ENCODE assay signal across 21 cellular contexts in genomic region chr12:26177303-26177702, GRCh38. TPM values are rescaled to one million over a fixed set of nuclear protein-coding genes. Genes with fewer than 3 reads are reported as not detected.
A peak's percentile ranks its signal among the peaks of the same experiment; 100 is the strongest.
DNase-seq lines count a peak whose midpoint lies in the region; ATAC-seq, FAIRE-seq and TF ChIP-seq lines count a peak whose summit lies in the region.
"Had no signal": no experiment of that assay in that cellular context is flagged by ENCODE, and none has a peak within 500 bp of the region (broad histone marks: within the 10 kb centered on the region; RNA-seq: fewer than 3 reads in every experiment).

No MANE protein-coding gene starts in this region.

- no peaks in the 10 kb centered on the region for H3K27me3 ChIP-seq in Peyer's patch
- no peaks in the 10 kb centered on the region for H3K27me3 ChIP-seq in pancreas
- H3K27me3 ChIP-seq in HepG2 (ENCODE audit: control insufficient read depth in 1 of 2, insufficient read depth in 2 of 2, low read length in 2 of 2): peaks cover 0 to 20% of the 10 kb centered on the region in 2 experiments; a peak in 2 of 5 replicates
- H3K27me3 ChIP-seq: ovary had no signal

- H3K4me2 ChIP-seq in HepG2 (ENCODE audit: low read depth, low read length): no peak overlapping the region
- H3K4me2 ChIP-seq: GM23338 had no signal

- peak; percentile 74 for ATAC-seq in GM18502 (IDR thresholded peaks at IDR 0.05; ENCODE audit: poor library complexity, unreplicated experiment)
- peak; percentile 72 for ATAC-seq in HG02759 (IDR thresholded peaks at IDR 0.05; ENCODE audit: unreplicated experiment)
- peak in 3 of 4 donors; percentile 17 to 64 (median 43) for ATAC-seq in pancreas
- no peak for ATAC-seq in GM19324 (IDR thresholded peaks at IDR 0.05; ENCODE audit: low FRiP score, unreplicated experiment)
- ATAC-seq in HepG2: no peak
- ATAC-seq: GM23338 had no signal

- H3K4me1 Mint-ChIP-seq in CD14-positive monocyte: no peaks in the 10 kb centered on the region
- H3K4me1 Mint-ChIP-seq: GM23338 had no signal

- 68 to 72% methylated on average over 7 of the region's 7 CpGs for WGBS in pancreas, 2 donors
- WGBS in HepG2 (ENCODE audit: low lambda C conversion rate): 36% methylated on average over 7 of the region's 7 CpGs

- FAIRE-seq in pancreas (lab: Jason Lieb, UNC): no peak
- FAIRE-seq in HepG2 (lab: Jason Lieb, UNC): no peak
- FAIRE-seq: urothelium cell line had no signal

- H3K36me3 ChIP-seq in Peyer's patch: no peaks in the 10 kb centered on the region
- H3K36me3 ChIP-seq in pancreas: no peaks in the 10 kb centered on the region
- no peaks in the 10 kb centered on the region for H3K36me3 ChIP-seq in HepG2 (replicated peaks in 1 of 2; ENCODE audit: control insufficient read depth in 1 of 2, insufficient read depth in 2 of 2, low read length in 2 of 2)
- H3K36me3 ChIP-seq: esophagus squamous epithelium, ovary had no signal

- no peaks in the 10 kb centered on the region for H3K9me3 ChIP-seq in Peyer's patch
- no peaks in the 10 kb centered on the region for H3K9me3 ChIP-seq in pancreas
- H3K9me3 ChIP-seq in HepG2 (ENCODE audit: low read length): no peaks in the 10 kb centered on the region
- H3K9me3 ChIP-seq: esophagus squamous epithelium, ovary had no signal

- TF ChIP-seq EP300 in HepG2 (IDR thresholded peaks at IDR 0.05; ENCODE audit: low read depth in 2 of 2, low read length in 2 of 2): no peak
- no peak for TF ChIP-seq EP300 in HepG2 (CRISPR knock-in tag; IDR thresholded peaks at IDR 0.05; ENCODE audit: borderline replicate concordance)

- H3K4me1 ChIP-seq in Peyer's patch: peaks cover 0 to 8% (median 0%) of the 10 kb centered on the region in 4 donors
- no peaks in the 10 kb centered on the region for H3K4me1 ChIP-seq in pancreas
- no peaks in the 10 kb centered on the region for H3K4me1 ChIP-seq in HepG2 (ENCODE audit: insufficient read depth, low read length)
- H3K4me1 ChIP-seq: esophagus squamous epithelium had no signal

- H4K20me1 ChIP-seq in HepG2 (ENCODE audit: insufficient read depth, low read length): no peaks in the 10 kb centered on the region

- no peaks in the 10 kb centered on the region for H3K36me3 Mint-ChIP-seq in CD14-positive monocyte

- DNase-seq in Peyer's patch: peak in 2 of 3 donors; percentile 57 to 66
- no peak for DNase-seq in pancreas
- no peak for DNase-seq in HepG2 (ENCODE audit: low spot score)
- no peak for DNase-seq in CD14-positive monocyte (ENCODE audit: low spot score)
- no peak for DNase-seq in NCI-H1048 (lab: John Stamatoyannopoulos, UW)
- DNase-seq: activated CD4-positive, CD25-positive, alpha-beta regulatory T cell treated with anti-CD3 and anti-CD28 coated beads, Interleukin-2, amount 50 U/mL, for 72 hours; esophagus squamous epithelium; glutamatergic neuron; NCI-H1417; NCI-H69; ovary; stimulated activated CD4-positive, alpha-beta T cell treated with anti-CD3 and anti-CD28 coated beads, Interleukin-1b, Interleukin-23, amount 100 ng/mL, for 48 hours; T1000 had no signal

- H2AFZ ChIP-seq in HepG2 (ENCODE audit: low read length): no peak overlapping the region
- H2AFZ ChIP-seq: GM23338 had no signal

- H3K4me3 Mint-ChIP-seq in CD14-positive monocyte: no peak overlapping the region
- H3K4me3 Mint-ChIP-seq: GM23338 had no signal

- H3K27ac ChIP-seq in Peyer's patch (peak overlapping the region in 3 of 4 donors; percentile 8 to 54 (median 13)), pancreas (no peak overlapping the region), HepG2 (ENCODE audit: extremely low read length, insufficient read depth, low read length) (no peak overlapping the region)
- H3K27ac ChIP-seq: esophagus squamous epithelium, ovary, SK-N-MC had no signal

- H3K27me3 Mint-ChIP-seq in CD14-positive monocyte (ENCODE audit: low read depth in 3 of 3): peaks cover 2 to 6% (median 3%) of the 10 kb centered on the region in 3 donors

- H3K9ac ChIP-seq in HepG2 (ENCODE audit: insufficient read depth, low read depth, low read length): no peak overlapping the region

- no peak overlapping the region for H3K27ac Mint-ChIP-seq in CD14-positive monocyte
- H3K27ac Mint-ChIP-seq: activated T-helper 2 cell treated with anti-CD3 and anti-CD28 coated beads, Interferon-gamma antibody, Interleukin-2, Interleukin-4, amounts not matched to agents 10 μg/mL and 5 μg/mL and 100 μg/mL, durations not matched to agents 14 hours and 24 hours and 36 hours; GM23338 had no signal

- TF ChIP-seq RAD21 in HepG2 (CRISPR knock-in tag; IDR thresholded peaks at IDR 0.05): no peak

- no peaks in the 10 kb centered on the region for H3K79me2 ChIP-seq in HepG2 (ENCODE audit: insufficient read depth, low read length)

- POLR2A ChIA-PET in HepG2 (lab: Yijun Ruan, JAX): no interaction called here

- intact Hi-C loops in pancreas (cut with DNase I): no loop called here
- intact Hi-C loops in HepG2 (cut with micrococcal nuclease; ENCODE audit: unreplicated experiment): no loop called here
- intact Hi-C loops in CD14-positive monocyte (cut with micrococcal nuclease): no loop called here

- TF ChIP-seq CTCF in Peyer's patch (IDR thresholded peaks at IDR 0.05) (no peak), pancreas (IDR thresholded peaks at IDR 0.05) (no peak), HepG2 (CRISPR knock-in tag; IDR thresholded peaks at IDR 0.05) (no peak), CD14-positive monocyte (IDR thresholded peaks at IDR 0.05) (no peak)

- H3K9me3 Mint-ChIP-seq in CD14-positive monocyte: no peaks in the 10 kb centered on the region
- H3K9me3 Mint-ChIP-seq: activated T-helper 2 cell treated with anti-CD3 and anti-CD28 coated beads, Interferon-gamma antibody, Interleukin-2, Interleukin-4, amounts not matched to agents 10 μg/mL and 5 μg/mL and 100 μg/mL, durations not matched to agents 14 hours and 24 hours and 36 hours; GM23338 had no signal

- BruUV-seq in HepG2 (replicated peaks; lab: Mats Ljungman, UMichigan): no TSS peak

- H3K4me3 ChIP-seq in Peyer's patch: no peak overlapping the region
- H3K4me3 ChIP-seq in pancreas: no peak overlapping the region
- no peak overlapping the region for H3K4me3 ChIP-seq in HepG2 (replicated peaks in 1 of 3; ENCODE audit: insufficient read depth in 1 of 3, low read depth in 2 of 3, low read length in 3 of 3)
- H3K4me3 ChIP-seq: esophagus squamous epithelium, GM23338, ovary, SK-N-MC had no signal

- CTCF ChIA-PET in HepG2 (lab: Yijun Ruan, JAX; ENCODE audit: low intra/inter-chr PET ratio, low total read pairs): no interaction called here

- no peak for TF ChIP-seq POLR2A in Peyer's patch (IDR thresholded peaks at IDR 0.05)
- no peak for TF ChIP-seq POLR2A in HepG2 (IDR thresholded peaks at IDR 0.05; ENCODE audit: insufficient read depth in 1 of 2, low read depth in 2 of 2, low read length in 2 of 2)

- in situ Hi-C loops in HepG2 (cut with HindIII; ENCODE audit: extremely low pct_ligation_motif_present, low pct_unique_long_range_greater_than_20kb): no loop called here

RNA-seq across cellular contexts. Expression of gene SSPN, which starts 18.1 kb away (rescaled TPM):
- total RNA-seq in Peyer's patch (10 to 100 TPM in 1 of 4 donors, 1 to 10 TPM in 3; 3.0 to 10.9 (median 6.5) TPM), pancreas (10 to 100 TPM in 1 of 6 donors, 1 to 10 TPM in 5; 3.7 to 11.9 (median 5.8) TPM), HepG2 (2016; rRNA removed; fragmentation: Illumina TruSeq; extraction: Trizol) (not detected in 2 replicates)
- polyA plus RNA-seq in pancreas (1 to 10 TPM in 1 of 2 donors, under 1 TPM in 1; 0.61 to 2.1 TPM), HepG2 (2011; rRNA removed) (not detected in 2 replicates), CD14-positive monocyte (under 1 TPM in 1 of 2 donors, not detected in 1; 0.15 TPM)
- total RNA-seq in HepG2 (2016; cell fraction: cytosol; rRNA removed; fragmentation: Illumina TruSeq; extraction: Trizol; ENCODE audit: low read depth): not detected in 2 replicates
- total RNA-seq in HepG2 (2016; cell fraction: insoluble cytoplasmic fraction; rRNA removed; fragmentation: Illumina TruSeq; extraction: Trizol): not detected in 2 replicates
- total RNA-seq in HepG2 (2016; cell fraction: membrane; rRNA removed; fragmentation: Illumina TruSeq; extraction: Trizol): not detected in 2 replicates
- not detected in 2 replicates for total RNA-seq in HepG2 (2016; cell fraction: nucleus; rRNA removed; fragmentation: Illumina TruSeq; extraction: Trizol)
- polyA plus RNA-seq in HepG2 (2011; cell fraction: cytosol; rRNA removed): not detected in 2 replicates
- not detected in 2 replicates for polyA plus RNA-seq in HepG2 (2011; cell fraction: nucleus; rRNA removed)
- not detected in 2 replicates for polyA plus RNA-seq in HepG2 (2012)
- not detected in 2 replicates for polyA plus RNA-seq in HepG2 (2016; cell fraction: cytosol; fragmentation: Illumina TruSeq; extraction: Trizol; ENCODE audit: low read depth)
- polyA plus RNA-seq in HepG2 (2016; cell fraction: insoluble cytoplasmic fraction; fragmentation: Illumina TruSeq; extraction: Trizol; ENCODE audit: low read depth): not detected in 2 replicates
- polyA plus RNA-seq in HepG2 (2016; cell fraction: membrane; fragmentation: Illumina TruSeq; extraction: Trizol; ENCODE audit: low read depth): not detected in 2 replicates
- not detected in 2 replicates for polyA plus RNA-seq in HepG2 (2016; cell fraction: nucleus; fragmentation: Illumina TruSeq; extraction: Trizol; ENCODE audit: insufficient read depth, low read depth)
- not detected in 2 replicates for polyA minus RNA-seq in HepG2 (2011; rRNA and poly(A)+ RNA removed; ENCODE audit: low replicate concordance)
- polyA minus RNA-seq in HepG2 (2011; cell fraction: cytosol; rRNA and poly(A)+ RNA removed): not detected in 2 replicates
- not detected in 2 replicates for polyA minus RNA-seq in HepG2 (2011; cell fraction: nucleus; rRNA and poly(A)+ RNA removed)
- total RNA-seq: activated CD8-positive, alpha-beta memory T cell treated with anti-CD3 and anti-CD28 coated beads for 36 hours; activated T-helper 2 cell treated with anti-CD3 and anti-CD28 coated beads, Interferon-gamma antibody, Interleukin-2, Interleukin-4, amounts not matched to agents 10 μg/mL and 5 μg/mL and 100 μg/mL, durations not matched to agents 14 hours and 24 hours and 36 hours had no signal

RNA-seq across cellular contexts. Expression of gene BHLHE41, which starts 52.5 kb away (rescaled TPM):
- total RNA-seq in Peyer's patch (10 to 100 TPM in 1 of 4 donors, 1 to 10 TPM in 2, under 1 TPM in 1; 0.18 to 11.6 (median 2.2) TPM), pancreas (10 to 100 TPM in 4 of 6 donors, 1 to 10 TPM in 2; 6.8 to 29.4 (median 10.9) TPM), HepG2 (2016; rRNA removed; fragmentation: Illumina TruSeq; extraction: Trizol) (not detected in 2 replicates)
- polyA plus RNA-seq in pancreas (10 to 100 TPM in 1 of 2 donors, 1 to 10 TPM in 1; 3.8 to 12.1 TPM), HepG2 (2011; rRNA removed) (0.03 and 0.13 TPM in 2 replicates), CD14-positive monocyte (not detected)
- not detected in 2 replicates for total RNA-seq in HepG2 (2016; cell fraction: cytosol; rRNA removed; fragmentation: Illumina TruSeq; extraction: Trizol; ENCODE audit: low read depth)
- total RNA-seq in HepG2 (2016; cell fraction: insoluble cytoplasmic fraction; rRNA removed; fragmentation: Illumina TruSeq; extraction: Trizol): not detected in 2 replicates
- not detected in 2 replicates for total RNA-seq in HepG2 (2016; cell fraction: membrane; rRNA removed; fragmentation: Illumina TruSeq; extraction: Trizol)
- not detected in 2 replicates for total RNA-seq in HepG2 (2016; cell fraction: nucleus; rRNA removed; fragmentation: Illumina TruSeq; extraction: Trizol)
- 0.01 TPM in 2 replicates for polyA plus RNA-seq in HepG2 (2011; cell fraction: cytosol; rRNA removed)
- polyA plus RNA-seq in HepG2 (2011; cell fraction: nucleus; rRNA removed): 0.08 and 0.40 TPM in 2 replicates
- polyA plus RNA-seq in HepG2 (2012): not detected in 2 replicates
- polyA plus RNA-seq in HepG2 (2016; cell fraction: cytosol; fragmentation: Illumina TruSeq; extraction: Trizol; ENCODE audit: low read depth): not detected in 2 replicates
- not detected in 2 replicates for polyA plus RNA-seq in HepG2 (2016; cell fraction: insoluble cytoplasmic fraction; fragmentation: Illumina TruSeq; extraction: Trizol; ENCODE audit: low read depth)
- not detected in 2 replicates for polyA plus RNA-seq in HepG2 (2016; cell fraction: membrane; fragmentation: Illumina TruSeq; extraction: Trizol; ENCODE audit: low read depth)
- 0.15 TPM in 1 of 2 replicates, not detected in the other for polyA plus RNA-seq in HepG2 (2016; cell fraction: nucleus; fragmentation: Illumina TruSeq; extraction: Trizol; ENCODE audit: insufficient read depth, low read depth)
- 0.06 TPM in 1 of 2 replicates, not detected in the other for polyA minus RNA-seq in HepG2 (2011; rRNA and poly(A)+ RNA removed; ENCODE audit: low replicate concordance)
- not detected in 2 replicates for polyA minus RNA-seq in HepG2 (2011; cell fraction: cytosol; rRNA and poly(A)+ RNA removed)
- not detected in 2 replicates for polyA minus RNA-seq in HepG2 (2011; cell fraction: nucleus; rRNA and poly(A)+ RNA removed)
- total RNA-seq: activated CD8-positive, alpha-beta memory T cell treated with anti-CD3 and anti-CD28 coated beads for 36 hours; activated T-helper 2 cell treated with anti-CD3 and anti-CD28 coated beads, Interferon-gamma antibody, Interleukin-2, Interleukin-4, amounts not matched to agents 10 μg/mL and 5 μg/mL and 100 μg/mL, durations not matched to agents 14 hours and 24 hours and 36 hours had no signal

Comparison
In these comparisons a context has a peak if more than half of its experiments do, and no peak if none do; other contexts are left out.
1. ATAC-seq: peak in GM18502 (single experiment), HG02759 (single experiment) and pancreas (3 of 4); none in GM19324 (single experiment) and HepG2 (single experiment).
2. DNase-seq: peak in Peyer's patch (2 of 3); none in pancreas (0 of 6), HepG2 (single experiment), CD14-positive monocyte (single experiment) and NCI-H1048 (single experiment).
3. H3K27ac ChIP-seq: peak in Peyer's patch (3 of 4); none in pancreas (0 of 4) and HepG2 (single experiment).